In the genomic region with DNA sequence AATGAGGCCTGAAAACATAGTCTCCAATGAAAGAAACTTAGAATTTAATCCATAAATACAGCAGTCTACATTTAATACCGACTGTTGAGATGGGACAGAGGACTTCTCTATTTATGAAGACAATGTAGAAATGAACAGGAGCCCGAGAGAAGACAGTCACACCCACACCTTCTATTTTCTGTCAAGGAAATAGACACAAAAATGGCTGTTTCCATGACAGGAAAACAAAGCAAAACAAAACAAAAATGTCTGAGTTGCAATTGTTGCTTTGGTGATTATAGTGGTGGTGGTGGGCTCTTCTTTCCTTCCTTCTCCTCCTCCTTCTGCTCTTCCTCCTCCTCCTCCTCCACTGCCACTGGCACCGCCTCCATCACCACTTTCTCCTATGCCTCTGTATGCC, we compare ENCODE assay signal across 24 cellular contexts.
"Had no signal": no experiment of that assay in that cellular context is flagged by ENCODE, and none has a peak within 500 bp of the region (broad histone marks: within the 10 kb centered on the region; RNA-seq: fewer than 3 reads in every experiment).

No MANE protein-coding gene starts in this region.

- H3K27me3 ChIP-seq: tibial nerve, vagina had no signal

- H3K27ac ChIP-seq: dorsolateral prefrontal cortex, epithelial cell of prostate, foreskin keratinocyte, prostate gland, tibial nerve, vagina had no signal

- H3K4me3 Mint-ChIP-seq: activated B cell treated with CpG ODN at 0.5 μM for 24 hours; activated CD4-positive, alpha-beta memory T cell treated with anti-CD3 and anti-CD28 coated beads, Interleukin-2, amount 10 ng/mL, durations not matched to agents 7 days and 5 days; activated CD8-positive, alpha-beta memory T cell treated with anti-CD3 and anti-CD28 coated beads, Interleukin-2, amount 10 ng/mL, durations not matched to agents 7 days and 5 days; activated naive CD8-positive, alpha-beta T cell treated with anti-CD3 and anti-CD28 coated beads for 36 hours; activated T-helper 17 cell treated with anti-CD3 and anti-CD28 coated beads, Interleukin-2, amount 50 U/mL, for 72 hours; naive B cell had no signal

- H3K9me3 Mint-ChIP-seq: activated B cell treated with CpG ODN at 0.5 μM for 24 hours; activated CD4-positive, alpha-beta memory T cell treated with anti-CD3 and anti-CD28 coated beads, Interleukin-2, amount 10 ng/mL, durations not matched to agents 7 days and 5 days; activated naive CD8-positive, alpha-beta T cell treated with anti-CD3 and anti-CD28 coated beads for 36 hours; activated T-helper 17 cell treated with anti-CD3 and anti-CD28 coated beads, Interleukin-2, amount 50 U/mL, for 72 hours had no signal

- H3K4me1 Mint-ChIP-seq: activated B cell treated with CpG ODN at 0.5 μM for 24 hours; activated CD4-positive, alpha-beta memory T cell treated with anti-CD3 and anti-CD28 coated beads, Interleukin-2, amount 10 ng/mL, durations not matched to agents 7 days and 5 days; activated CD8-positive, alpha-beta memory T cell treated with anti-CD3 and anti-CD28 coated beads, Interleukin-2, amount 10 ng/mL, durations not matched to agents 7 days and 5 days; activated naive CD8-positive, alpha-beta T cell treated with anti-CD3 and anti-CD28 coated beads for 36 hours; activated T-helper 17 cell treated with anti-CD3 and anti-CD28 coated beads, Interleukin-2, amount 50 U/mL, for 72 hours; naive B cell had no signal

- H3K4me3 ChIP-seq: dorsolateral prefrontal cortex, lung, prostate gland, tibial nerve, vagina had no signal

- H3K27ac Mint-ChIP-seq: activated B cell treated with CpG ODN at 0.5 μM for 24 hours; activated CD4-positive, alpha-beta memory T cell treated with anti-CD3 and anti-CD28 coated beads, Interleukin-2, amount 10 ng/mL, durations not matched to agents 7 days and 5 days; activated CD8-positive, alpha-beta memory T cell treated with anti-CD3 and anti-CD28 coated beads, Interleukin-2, amount 10 ng/mL, durations not matched to agents 7 days and 5 days; activated naive CD8-positive, alpha-beta T cell treated with anti-CD3 and anti-CD28 coated beads for 36 hours; activated T-helper 17 cell treated with anti-CD3 and anti-CD28 coated beads, Interleukin-2, amount 50 U/mL, for 72 hours; naive B cell had no signal

- H3K36me3 Mint-ChIP-seq: activated CD8-positive, alpha-beta memory T cell treated with anti-CD3 and anti-CD28 coated beads, Interleukin-2, amount 10 ng/mL, durations not matched to agents 7 days and 5 days; activated naive CD8-positive, alpha-beta T cell treated with anti-CD3 and anti-CD28 coated beads for 36 hours; naive B cell had no signal

- H3K36me3 ChIP-seq: prostate gland, tibial nerve, vagina had no signal

- H3K4me1 ChIP-seq: foreskin keratinocyte, prostate gland, tibial nerve, vagina had no signal

- H3K9me3 ChIP-seq: prostate gland, tibial nerve, vagina had no signal

- FAIRE-seq: colon had no signal

- DNase-seq: activated B cell treated with CpG ODN at 0.5 μM for 24 hours; activated CD4-positive, alpha-beta memory T cell treated with anti-CD3 and anti-CD28 coated beads, Interleukin-2, amount 10 ng/mL, durations not matched to agents 7 days and 5 days; activated CD4-positive, alpha-beta T cell treated with anti-CD3 and anti-CD28 coated beads for 4 hours; activated CD8-positive, alpha-beta memory T cell treated with anti-CD3 and anti-CD28 coated beads, Interleukin-2, amount 10 ng/mL, durations not matched to agents 7 days and 5 days; activated naive CD4-positive, alpha-beta T cell; activated naive CD8-positive, alpha-beta T cell treated with anti-CD3 and anti-CD28 coated beads for 36 hours; amniotic stem cell; central memory CD4-positive, alpha-beta T cell; dorsolateral prefrontal cortex; foreskin keratinocyte; glutamatergic neuron; hippocampal formation; left colon; naive B cell; right cardiac atrium; stimulated activated CD4-positive, alpha-beta T cell treated with anti-CD3 and anti-CD28 coated beads, Interleukin-2, amount 100 ng/mL, for 24 hours; stimulated activated naive CD8-positive, alpha-beta T cell treated with anti-CD3 and anti-CD28 coated beads, Interleukin-15, Interleukin-2, amounts not matched to agents 100 U/mL and 50 U/mL, for 24 hours had no signal
